In the genomic region with DNA sequence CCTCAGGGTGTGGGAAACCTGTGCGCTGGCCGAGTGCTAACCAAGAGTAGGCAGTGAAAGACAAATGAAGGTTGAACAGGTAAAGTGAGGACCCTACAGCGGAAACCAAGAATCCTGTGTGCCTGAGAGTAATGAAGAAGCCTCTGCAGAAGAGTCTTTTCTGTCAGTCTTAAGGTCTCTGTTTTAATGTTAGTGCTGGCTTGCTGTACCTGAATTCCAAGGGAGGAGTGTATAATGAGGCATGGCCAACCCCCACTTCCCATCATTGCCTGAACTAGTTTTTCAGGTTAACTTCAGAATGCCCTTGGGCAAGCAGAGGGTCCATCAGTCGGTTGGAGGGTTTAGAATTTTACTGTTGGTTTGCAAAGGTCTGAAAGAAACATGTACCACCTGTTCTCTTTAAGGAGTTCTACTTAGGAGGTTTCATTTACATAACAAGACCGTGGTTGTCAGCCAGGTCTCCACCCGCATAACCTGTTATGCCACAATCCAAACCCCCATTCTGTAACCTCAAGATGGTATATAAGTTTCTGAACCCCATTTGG, we compare ENCODE assay signal across 1 cellular context.
TF ChIP-seq lines count a peak whose summit lies in the region.

No MANE protein-coding gene starts in this region.

TF ChIP-seq in H1, 55 proteins besides CTCF, POLR2A, EP300 and RAD21:
- TF ChIP-seq PHF8 (conservative IDR thresholded peaks at IDR 0.05; ENCODE audit: low read depth, low read length): no peak
- TF ChIP-seq RBBP5 (IDR thresholded peaks at IDR 0.05; ENCODE audit: borderline replicate concordance, low read depth, low read length): no peak; the same call in 1 of the 2 replicates
- TF ChIP-seq, protein P1, sequence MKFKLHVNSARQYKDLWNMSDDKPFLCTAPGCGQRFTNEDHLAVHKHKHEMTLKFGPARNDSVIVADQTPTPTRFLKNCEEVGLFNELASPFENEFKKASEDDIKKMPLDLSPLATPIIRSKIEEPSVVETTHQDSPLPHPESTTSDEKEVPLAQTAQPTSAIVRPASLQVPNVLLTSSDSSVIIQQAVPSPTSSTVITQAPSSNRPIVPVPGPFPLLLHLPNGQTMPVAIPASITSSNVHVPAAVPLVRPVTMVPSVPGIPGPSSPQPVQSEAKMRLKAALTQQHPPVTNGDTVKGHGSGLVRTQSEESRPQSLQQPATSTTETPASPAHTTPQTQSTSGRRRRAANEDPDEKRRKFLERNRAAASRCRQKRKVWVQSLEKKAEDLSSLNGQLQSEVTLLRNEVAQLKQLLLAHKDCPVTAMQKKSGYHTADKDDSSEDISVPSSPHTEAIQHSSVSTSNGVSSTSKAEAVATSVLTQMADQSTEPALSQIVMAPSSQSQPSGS (IDR thresholded peaks at IDR 0.05; ENCODE audit: low read length): no peak
- TF ChIP-seq, protein P2, sequence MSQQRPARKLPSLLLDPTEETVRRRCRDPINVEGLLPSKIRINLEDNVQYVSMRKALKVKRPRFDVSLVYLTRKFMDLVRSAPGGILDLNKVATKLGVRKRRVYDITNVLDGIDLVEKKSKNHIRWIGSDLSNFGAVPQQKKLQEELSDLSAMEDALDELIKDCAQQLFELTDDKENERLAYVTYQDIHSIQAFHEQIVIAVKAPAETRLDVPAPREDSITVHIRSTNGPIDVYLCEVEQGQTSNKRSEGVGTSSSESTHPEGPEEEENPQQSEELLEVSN (IDR thresholded peaks at IDR 0.05): no peak
- no peak for TF ChIP-seq CBX8 (IDR thresholded peaks at IDR 0.05; ENCODE audit: borderline replicate concordance, low read depth, low read length)
- peak; percentile 43 for TF ChIP-seq ASH2L (IDR thresholded peaks at IDR 0.05; ENCODE audit: low read length)
- TF ChIP-seq CBX5 (IDR thresholded peaks at IDR 0.05; ENCODE audit: low read depth, low read length): no peak
- no peak for TF ChIP-seq TAF7 (optimal IDR thresholded peaks at IDR 0.05; ENCODE audit: borderline replicate concordance, low read depth, low read length)
- no peak for TF ChIP-seq MAFK (IDR thresholded peaks at IDR 0.05; ENCODE audit: low read depth, low read length)
- TF ChIP-seq, protein P3, sequence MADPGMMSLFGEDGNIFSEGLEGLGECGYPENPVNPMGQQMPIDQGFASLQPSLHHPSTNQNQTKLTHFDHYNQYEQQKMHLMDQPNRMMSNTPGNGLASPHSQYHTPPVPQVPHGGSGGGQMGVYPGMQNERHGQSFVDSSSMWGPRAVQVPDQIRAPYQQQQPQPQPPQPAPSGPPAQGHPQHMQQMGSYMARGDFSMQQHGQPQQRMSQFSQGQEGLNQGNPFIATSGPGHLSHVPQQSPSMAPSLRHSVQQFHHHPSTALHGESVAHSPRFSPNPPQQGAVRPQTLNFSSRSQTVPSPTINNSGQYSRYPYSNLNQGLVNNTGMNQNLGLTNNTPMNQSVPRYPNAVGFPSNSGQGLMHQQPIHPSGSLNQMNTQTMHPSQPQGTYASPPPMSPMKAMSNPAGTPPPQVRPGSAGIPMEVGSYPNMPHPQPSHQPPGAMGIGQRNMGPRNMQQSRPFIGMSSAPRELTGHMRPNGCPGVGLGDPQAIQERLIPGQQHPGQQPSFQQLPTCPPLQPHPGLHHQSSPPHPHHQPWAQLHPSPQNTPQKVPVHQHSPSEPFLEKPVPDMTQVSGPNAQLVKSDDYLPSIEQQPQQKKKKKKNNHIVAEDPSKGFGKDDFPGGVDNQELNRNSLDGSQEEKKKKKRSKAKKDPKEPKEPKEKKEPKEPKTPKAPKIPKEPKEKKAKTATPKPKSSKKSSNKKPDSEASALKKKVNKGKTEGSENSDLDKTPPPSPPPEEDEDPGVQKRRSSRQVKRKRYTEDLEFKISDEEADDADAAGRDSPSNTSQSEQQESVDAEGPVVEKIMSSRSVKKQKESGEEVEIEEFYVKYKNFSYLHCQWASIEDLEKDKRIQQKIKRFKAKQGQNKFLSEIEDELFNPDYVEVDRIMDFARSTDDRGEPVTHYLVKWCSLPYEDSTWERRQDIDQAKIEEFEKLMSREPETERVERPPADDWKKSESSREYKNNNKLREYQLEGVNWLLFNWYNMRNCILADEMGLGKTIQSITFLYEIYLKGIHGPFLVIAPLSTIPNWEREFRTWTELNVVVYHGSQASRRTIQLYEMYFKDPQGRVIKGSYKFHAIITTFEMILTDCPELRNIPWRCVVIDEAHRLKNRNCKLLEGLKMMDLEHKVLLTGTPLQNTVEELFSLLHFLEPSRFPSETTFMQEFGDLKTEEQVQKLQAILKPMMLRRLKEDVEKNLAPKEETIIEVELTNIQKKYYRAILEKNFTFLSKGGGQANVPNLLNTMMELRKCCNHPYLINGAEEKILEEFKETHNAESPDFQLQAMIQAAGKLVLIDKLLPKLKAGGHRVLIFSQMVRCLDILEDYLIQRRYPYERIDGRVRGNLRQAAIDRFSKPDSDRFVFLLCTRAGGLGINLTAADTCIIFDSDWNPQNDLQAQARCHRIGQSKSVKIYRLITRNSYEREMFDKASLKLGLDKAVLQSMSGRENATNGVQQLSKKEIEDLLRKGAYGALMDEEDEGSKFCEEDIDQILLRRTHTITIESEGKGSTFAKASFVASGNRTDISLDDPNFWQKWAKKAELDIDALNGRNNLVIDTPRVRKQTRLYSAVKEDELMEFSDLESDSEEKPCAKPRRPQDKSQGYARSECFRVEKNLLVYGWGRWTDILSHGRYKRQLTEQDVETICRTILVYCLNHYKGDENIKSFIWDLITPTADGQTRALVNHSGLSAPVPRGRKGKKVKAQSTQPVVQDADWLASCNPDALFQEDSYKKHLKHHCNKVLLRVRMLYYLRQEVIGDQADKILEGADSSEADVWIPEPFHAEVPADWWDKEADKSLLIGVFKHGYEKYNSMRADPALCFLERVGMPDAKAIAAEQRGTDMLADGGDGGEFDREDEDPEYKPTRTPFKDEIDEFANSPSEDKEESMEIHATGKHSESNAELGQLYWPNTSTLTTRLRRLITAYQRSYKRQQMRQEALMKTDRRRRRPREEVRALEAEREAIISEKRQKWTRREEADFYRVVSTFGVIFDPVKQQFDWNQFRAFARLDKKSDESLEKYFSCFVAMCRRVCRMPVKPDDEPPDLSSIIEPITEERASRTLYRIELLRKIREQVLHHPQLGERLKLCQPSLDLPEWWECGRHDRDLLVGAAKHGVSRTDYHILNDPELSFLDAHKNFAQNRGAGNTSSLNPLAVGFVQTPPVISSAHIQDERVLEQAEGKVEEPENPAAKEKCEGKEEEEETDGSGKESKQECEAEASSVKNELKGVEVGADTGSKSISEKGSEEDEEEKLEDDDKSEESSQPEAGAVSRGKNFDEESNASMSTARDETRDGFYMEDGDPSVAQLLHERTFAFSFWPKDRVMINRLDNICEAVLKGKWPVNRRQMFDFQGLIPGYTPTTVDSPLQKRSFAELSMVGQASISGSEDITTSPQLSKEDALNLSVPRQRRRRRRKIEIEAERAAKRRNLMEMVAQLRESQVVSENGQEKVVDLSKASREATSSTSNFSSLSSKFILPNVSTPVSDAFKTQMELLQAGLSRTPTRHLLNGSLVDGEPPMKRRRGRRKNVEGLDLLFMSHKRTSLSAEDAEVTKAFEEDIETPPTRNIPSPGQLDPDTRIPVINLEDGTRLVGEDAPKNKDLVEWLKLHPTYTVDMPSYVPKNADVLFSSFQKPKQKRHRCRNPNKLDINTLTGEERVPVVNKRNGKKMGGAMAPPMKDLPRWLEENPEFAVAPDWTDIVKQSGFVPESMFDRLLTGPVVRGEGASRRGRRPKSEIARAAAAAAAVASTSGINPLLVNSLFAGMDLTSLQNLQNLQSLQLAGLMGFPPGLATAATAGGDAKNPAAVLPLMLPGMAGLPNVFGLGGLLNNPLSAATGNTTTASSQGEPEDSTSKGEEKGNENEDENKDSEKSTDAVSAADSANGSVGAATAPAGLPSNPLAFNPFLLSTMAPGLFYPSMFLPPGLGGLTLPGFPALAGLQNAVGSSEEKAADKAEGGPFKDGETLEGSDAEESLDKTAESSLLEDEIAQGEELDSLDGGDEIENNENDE (IDR thresholded peaks at IDR 0.05; ENCODE audit: insufficient replicate concordance, low read length): no peak
- TF ChIP-seq, protein P4, sequence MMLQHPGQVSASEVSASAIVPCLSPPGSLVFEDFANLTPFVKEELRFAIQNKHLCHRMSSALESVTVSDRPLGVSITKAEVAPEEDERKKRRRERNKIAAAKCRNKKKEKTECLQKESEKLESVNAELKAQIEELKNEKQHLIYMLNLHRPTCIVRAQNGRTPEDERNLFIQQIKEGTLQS (IDR thresholded peaks at IDR 0.05; ENCODE audit: insufficient read depth, low read depth, low read length): no peak
- no peak for TF ChIP-seq GABPA (IDR thresholded peaks at IDR 0.05; ENCODE audit: borderline replicate concordance, insufficient read depth, low read length)
- no peak for TF ChIP-seq POU5F1 (IDR thresholded peaks at IDR 0.05; ENCODE audit: low read depth, low read length)
- no peak for TF ChIP-seq CEBPB (IDR thresholded peaks at IDR 0.05; ENCODE audit: low read depth, low read length)
- TF ChIP-seq KDM4A (IDR thresholded peaks at IDR 0.05; ENCODE audit: low read depth, low read length, severe bottlenecking): no peak
- TF ChIP-seq TEAD4 (IDR thresholded peaks at IDR 0.05; ENCODE audit: low read depth, low read length): 0 out of 2 replicates have a peak, but pooled peaks have one; percentile 24
- TF ChIP-seq, protein P5, sequence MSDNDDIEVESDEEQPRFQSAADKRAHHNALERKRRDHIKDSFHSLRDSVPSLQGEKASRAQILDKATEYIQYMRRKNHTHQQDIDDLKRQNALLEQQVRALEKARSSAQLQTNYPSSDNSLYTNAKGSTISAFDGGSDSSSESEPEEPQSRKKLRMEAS (IDR thresholded peaks at IDR 0.05): no peak; the same call in 1 of the 2 replicates
- no peak for TF ChIP-seq SRF (IDR thresholded peaks at IDR 0.05; ENCODE audit: low read depth, low read length)
- TF ChIP-seq BACH1 (IDR thresholded peaks at IDR 0.05; ENCODE audit: low read length): no peak
- no peak for TF ChIP-seq BRCA1 (IDR thresholded peaks at IDR 0.05; ENCODE audit: low read depth, low read length)
- no peak for TF ChIP-seq ZNF274 (IDR thresholded peaks at IDR 0.05; ENCODE audit: borderline replicate concordance, extremely low read depth, low read length)
- no peak for TF ChIP-seq SIN3A (conservative IDR thresholded peaks at IDR 0.05 in 1 of 2, IDR thresholded peaks at IDR 0.05 in 1 of 2; ENCODE audit: low read depth in 1 of 2, low read length in 2 of 2)
- TF ChIP-seq SIRT6 (IDR thresholded peaks at IDR 0.05; ENCODE audit: low read length): no peak
- no peak for TF ChIP-seq JUN (IDR thresholded peaks at IDR 0.05; ENCODE audit: low read depth, low read length)
- peak; percentile 90 for TF ChIP-seq SP1 (IDR thresholded peaks at IDR 0.05; ENCODE audit: low read depth, low read length)
- no peak for TF ChIP-seq HDAC6 (IDR thresholded peaks at IDR 0.05; ENCODE audit: low read depth, low read length)
- no peak for TF ChIP-seq SAP30 (IDR thresholded peaks at IDR 0.05; ENCODE audit: insufficient read depth, insufficient replicate concordance, low read length)
